27 cellular contexts compared by ENCODE assay signal in genomic region chr12:130577348-130577747, GRCh38.
"Had no signal": no experiment of that assay in that cellular context is flagged by ENCODE, and none has a peak within 500 bp of the region (broad histone marks: within the 10 kb centered on the region; RNA-seq: fewer than 3 reads in every experiment).

No MANE protein-coding gene starts in this region.

- H3K9me3 ChIP-seq: heart left ventricle, psoas muscle had no signal

- H3K4me3 ChIP-seq: heart left ventricle, psoas muscle, sigmoid colon, tibial nerve had no signal

- H3K4me1 ChIP-seq: heart left ventricle, psoas muscle, sigmoid colon, tibial nerve had no signal

- H3K36me3 ChIP-seq: heart left ventricle, sigmoid colon, tibial nerve had no signal

- DNase-seq: activated CD4-positive, alpha-beta memory T cell treated with anti-CD3 and anti-CD28 coated beads for 36 hours; activated CD4-positive, alpha-beta T cell treated with anti-CD3 and anti-CD28 coated beads, Interleukin-2, amount 10 ng/mL, durations not matched to agents 24 days and 14 days; activated CD4-positive, CD25-positive, alpha-beta regulatory T cell treated with anti-CD3 and anti-CD28 coated beads, Interleukin-2, amount 50 U/mL, for 72 hours; activated CD8-positive, alpha-beta memory T cell treated with anti-CD3 and anti-CD28 coated beads, Interleukin-2, amount 50 U/mL, for 4 hours; activated effector memory CD4-positive, alpha-beta T cell treated with anti-CD3 and anti-CD28 coated beads, Interleukin-2, amount 50 U/mL, for 16 hours; activated naive CD4-positive, alpha-beta T cell treated with anti-CD3 and anti-CD28 coated beads, Interleukin-2, amount 10 ng/mL, durations not matched to agents 7 days and 5 days; activated naive CD8-positive, alpha-beta T cell treated with anti-CD3 and anti-CD28 coated beads, Interleukin-2, amount 10 ng/mL, durations not matched to agents 7 days and 5 days; activated T-cell treated with anti-CD3 and anti-CD28 coated beads, Interleukin-2, amount 50 U/mL, for 1 hour; caudate nucleus; foreskin fibroblast; heart left ventricle; hypothalamus; immature natural killer cell; kidney; left colon; midbrain; naive thymus-derived CD4-positive, alpha-beta T cell; nucleus accumbens; psoas muscle; sigmoid colon; small intestine; stimulated activated CD4-positive, alpha-beta T cell treated with anti-CD3 and anti-CD28 coated beads, Interleukin-4, amount 100 ng/mL, for 24 hours; T1000 had no signal

- H3K27ac ChIP-seq: heart left ventricle, parathyroid adenoma, psoas muscle, sigmoid colon, tibial nerve had no signal

- H2AFZ ChIP-seq: parathyroid adenoma had no signal

- H3K9ac ChIP-seq: parathyroid adenoma had no signal

- H3K27me3 ChIP-seq: heart left ventricle, sigmoid colon, tibial nerve had no signal

- FAIRE-seq: kidney, small intestine had no signal

- ATAC-seq: esophagus mucosa; heart left ventricle; left colon; naive thymus-derived CD4-positive, alpha-beta T cell; psoas muscle; stimulated activated effector memory CD8-positive, alpha-beta T cell treated with anti-CD3 and anti-CD28 coated beads, Interleukin-12 subunit alpha, Interleukin-12 subunit beta, amount 100 ng/mL, for 72 hours had no signal
